12 cellular contexts compared by ENCODE assay signal in the genomic region with DNA sequence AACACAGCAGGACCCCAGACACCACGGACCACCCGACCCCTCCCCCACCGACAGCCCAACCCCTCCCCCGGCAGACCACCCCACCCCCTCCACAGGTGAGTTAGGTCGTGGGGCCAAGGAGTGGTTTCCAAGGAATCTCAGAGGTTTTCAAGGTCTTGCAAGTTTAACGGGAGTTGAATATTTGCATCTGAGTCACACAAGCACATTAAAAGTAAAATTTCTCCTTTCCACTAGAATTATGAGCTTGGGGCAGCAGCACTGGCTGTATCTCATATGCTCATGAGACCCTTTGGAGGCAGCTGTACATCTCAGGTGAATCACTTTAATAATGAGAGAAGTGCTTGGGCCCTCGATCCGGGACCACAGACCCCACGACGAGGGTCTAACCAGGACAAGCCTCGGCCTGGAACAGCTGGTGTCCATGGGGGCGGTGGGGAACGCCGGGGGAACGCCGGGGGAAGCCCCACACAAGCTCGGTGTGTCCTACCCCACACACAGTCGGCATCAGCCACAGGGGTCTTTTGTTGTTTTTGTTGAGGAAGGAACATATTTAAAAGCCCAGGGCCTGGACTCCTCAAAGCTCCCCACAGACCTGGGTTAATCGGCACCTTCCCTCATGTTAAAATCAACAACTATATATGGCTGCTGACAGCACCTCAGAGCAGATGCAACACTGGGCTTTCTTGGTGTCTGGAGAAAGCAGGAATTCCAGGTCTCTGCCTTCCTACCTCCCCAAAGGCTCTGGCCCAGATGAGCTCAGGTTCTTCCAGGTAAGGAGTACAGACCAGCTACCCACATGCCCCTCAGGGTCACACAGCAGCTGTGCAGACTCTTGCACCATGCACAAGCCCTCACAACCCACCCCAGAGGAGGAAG.
"Had no signal": no experiment of that assay in that cellular context is flagged by ENCODE, and none has a peak within 500 bp of the region (broad histone marks: within the 10 kb centered on the region; RNA-seq: fewer than 3 reads in every experiment).

No MANE protein-coding gene starts in this region.

- H3K36me3 Mint-ChIP-seq: activated CD8-positive, alpha-beta memory T cell treated with anti-CD3 and anti-CD28 coated beads, Interleukin-2, amount 10 ng/mL, durations not matched to agents 7 days and 5 days; stimulated activated effector memory CD8-positive, alpha-beta T cell treated with anti-CD3 and anti-CD28 coated beads, Interleukin-12 subunit alpha, Interleukin-12 subunit beta, amount 100 ng/mL, for 72 hours had no signal

- H3K4me1 Mint-ChIP-seq: activated CD8-positive, alpha-beta memory T cell treated with anti-CD3 and anti-CD28 coated beads, Interleukin-2, amount 10 ng/mL, durations not matched to agents 7 days and 5 days had no signal

- DNase-seq: activated CD4-positive, alpha-beta memory T cell treated with anti-CD3 and anti-CD28 coated beads for 36 hours; activated CD8-positive, alpha-beta memory T cell treated with anti-CD3 and anti-CD28 coated beads, Interleukin-2, amount 10 ng/mL, durations not matched to agents 7 days and 5 days; activated naive CD4-positive, alpha-beta T cell treated with anti-CD3 and anti-CD28 coated beads, Interleukin-2, amount 50 U/mL, for 16 hours; activated T-cell treated with anti-CD3 and anti-CD28 coated beads, Interleukin-2, amount 50 U/mL, for 1 hour; left colon; lower lobe of right lung; midbrain; stimulated activated CD4-positive, alpha-beta T cell treated with anti-CD3 and anti-CD28 coated beads, Interleukin-12 subunit alpha, Interleukin-12 subunit beta, amount 100 ng/mL, for 4 hours had no signal

- H3K36me3 ChIP-seq: cardiac muscle cell, lower lobe of right lung had no signal

- H3K27me3 Mint-ChIP-seq: activated CD4-positive, alpha-beta memory T cell treated with anti-CD3 and anti-CD28 coated beads for 36 hours had no signal

- H3K27me3 ChIP-seq: cardiac muscle cell, dorsolateral prefrontal cortex had no signal

- H3K4me3 ChIP-seq: cardiac muscle cell, dorsolateral prefrontal cortex, lower lobe of right lung had no signal

- H3K4me3 Mint-ChIP-seq: activated CD4-positive, alpha-beta memory T cell treated with anti-CD3 and anti-CD28 coated beads for 36 hours; activated CD8-positive, alpha-beta memory T cell treated with anti-CD3 and anti-CD28 coated beads, Interleukin-2, amount 10 ng/mL, durations not matched to agents 7 days and 5 days; stimulated activated effector memory CD8-positive, alpha-beta T cell treated with anti-CD3 and anti-CD28 coated beads, Interleukin-12 subunit alpha, Interleukin-12 subunit beta, amount 100 ng/mL, for 72 hours had no signal

- ATAC-seq: activated CD8-positive, alpha-beta memory T cell treated with anti-CD3 and anti-CD28 coated beads, Interleukin-2, amount 10 ng/mL, durations not matched to agents 7 days and 5 days; esophagus mucosa; left colon; stimulated activated effector memory CD8-positive, alpha-beta T cell treated with anti-CD3 and anti-CD28 coated beads, Interleukin-12 subunit alpha, Interleukin-12 subunit beta, amount 100 ng/mL, for 72 hours had no signal

- H3K27ac Mint-ChIP-seq: activated CD4-positive, alpha-beta memory T cell treated with anti-CD3 and anti-CD28 coated beads for 36 hours; activated CD8-positive, alpha-beta memory T cell treated with anti-CD3 and anti-CD28 coated beads, Interleukin-2, amount 10 ng/mL, durations not matched to agents 7 days and 5 days; stimulated activated effector memory CD8-positive, alpha-beta T cell treated with anti-CD3 and anti-CD28 coated beads, Interleukin-12 subunit alpha, Interleukin-12 subunit beta, amount 100 ng/mL, for 72 hours had no signal

- H3K27ac ChIP-seq: cardiac muscle cell, dorsolateral prefrontal cortex, lower lobe of right lung had no signal
